ENCODE assay signal across 1 cellular context in the genomic region with DNA sequence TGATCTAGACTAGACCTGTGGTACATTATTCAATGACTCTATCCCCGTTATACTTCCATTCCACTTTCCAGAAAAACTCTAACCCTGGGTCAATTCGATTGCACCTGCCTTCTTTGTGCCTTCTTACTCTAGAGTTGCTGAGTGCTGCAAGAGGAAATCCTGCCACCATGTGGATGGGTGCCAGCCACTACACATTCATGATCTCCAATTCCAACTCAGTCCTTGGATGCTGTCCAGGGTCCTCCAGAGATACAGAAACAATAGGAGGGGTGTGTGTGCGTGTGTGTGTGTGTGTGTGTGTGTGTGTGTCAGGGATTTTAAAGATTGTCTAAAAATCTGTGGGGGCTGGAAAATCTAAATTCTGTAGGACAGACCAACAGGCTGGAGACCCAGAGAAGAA.
TF ChIP-seq lines count a peak whose summit lies in the region.

No MANE protein-coding gene starts in this region.

TF ChIP-seq in GM23338, 12 proteins besides CTCF, POLR2A, EP300 and RAD21 (continued from another document):
- TF ChIP-seq, protein P1, sequence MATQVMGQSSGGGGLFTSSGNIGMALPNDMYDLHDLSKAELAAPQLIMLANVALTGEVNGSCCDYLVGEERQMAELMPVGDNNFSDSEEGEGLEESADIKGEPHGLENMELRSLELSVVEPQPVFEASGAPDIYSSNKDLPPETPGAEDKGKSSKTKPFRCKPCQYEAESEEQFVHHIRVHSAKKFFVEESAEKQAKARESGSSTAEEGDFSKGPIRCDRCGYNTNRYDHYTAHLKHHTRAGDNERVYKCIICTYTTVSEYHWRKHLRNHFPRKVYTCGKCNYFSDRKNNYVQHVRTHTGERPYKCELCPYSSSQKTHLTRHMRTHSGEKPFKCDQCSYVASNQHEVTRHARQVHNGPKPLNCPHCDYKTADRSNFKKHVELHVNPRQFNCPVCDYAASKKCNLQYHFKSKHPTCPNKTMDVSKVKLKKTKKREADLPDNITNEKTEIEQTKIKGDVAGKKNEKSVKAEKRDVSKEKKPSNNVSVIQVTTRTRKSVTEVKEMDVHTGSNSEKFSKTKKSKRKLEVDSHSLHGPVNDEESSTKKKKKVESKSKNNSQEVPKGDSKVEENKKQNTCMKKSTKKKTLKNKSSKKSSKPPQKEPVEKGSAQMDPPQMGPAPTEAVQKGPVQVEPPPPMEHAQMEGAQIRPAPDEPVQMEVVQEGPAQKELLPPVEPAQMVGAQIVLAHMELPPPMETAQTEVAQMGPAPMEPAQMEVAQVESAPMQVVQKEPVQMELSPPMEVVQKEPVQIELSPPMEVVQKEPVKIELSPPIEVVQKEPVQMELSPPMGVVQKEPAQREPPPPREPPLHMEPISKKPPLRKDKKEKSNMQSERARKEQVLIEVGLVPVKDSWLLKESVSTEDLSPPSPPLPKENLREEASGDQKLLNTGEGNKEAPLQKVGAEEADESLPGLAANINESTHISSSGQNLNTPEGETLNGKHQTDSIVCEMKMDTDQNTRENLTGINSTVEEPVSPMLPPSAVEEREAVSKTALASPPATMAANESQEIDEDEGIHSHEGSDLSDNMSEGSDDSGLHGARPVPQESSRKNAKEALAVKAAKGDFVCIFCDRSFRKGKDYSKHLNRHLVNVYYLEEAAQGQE (IDR thresholded peaks at IDR 0.05; ENCODE audit: unreplicated experiment) = peak; percentile 68
